Comparison of ENCODE assay signal across 3 cellular contexts in the genomic region with DNA sequence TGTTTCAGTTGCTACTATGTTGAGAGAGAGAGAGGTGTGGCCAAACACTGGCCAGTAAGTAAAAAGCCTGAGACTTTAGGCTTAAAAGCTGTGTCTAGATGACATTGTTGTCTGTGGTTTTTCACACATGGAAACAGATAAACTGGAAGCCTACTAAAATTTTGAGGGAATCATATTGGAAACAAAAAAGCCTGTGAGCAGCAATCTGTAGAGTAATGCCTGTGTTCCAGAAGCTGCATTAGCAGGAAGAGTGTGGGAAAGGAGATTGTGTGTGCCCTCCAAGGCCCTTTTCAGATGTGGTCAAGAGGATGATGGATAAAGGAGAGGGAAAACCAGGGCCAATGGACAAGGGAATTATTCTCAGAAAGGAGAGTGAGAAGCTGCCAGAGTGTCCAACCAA.
"Had no signal": no experiment of that assay in that cellular context is flagged by ENCODE, and none has a peak within 500 bp of the region (broad histone marks: within the 10 kb centered on the region; RNA-seq: fewer than 3 reads in every experiment).

No MANE protein-coding gene starts in this region.

- ATAC-seq: GM12878 had no signal

- DNase-seq: GDM1, GF-D8 had no signal

- H3K4me3 ChIP-seq: GM12878 had no signal
